ENCODE assay signal across 20 cellular contexts in genomic region chr22:35731321-35731720, GRCh38. TPM values are rescaled to one million over a fixed set of nuclear protein-coding genes. Genes with fewer than 3 reads are reported as not detected.
A peak's percentile ranks its signal among the peaks of the same experiment; 100 is the strongest.
DNase-seq lines count a peak whose midpoint lies in the region; TF ChIP-seq lines count a peak whose summit lies in the region.
"Had no signal": no experiment of that assay in that cellular context is flagged by ENCODE, and none has a peak within 500 bp of the region (broad histone marks: within the 10 kb centered on the region; RNA-seq: fewer than 3 reads in every experiment).

No MANE protein-coding gene starts in this region.

- H3K27me3 ChIP-seq in neural progenitor cell, result no peaks in the 10 kb centered on the region

- H3K36me3 Mint-ChIP-seq in neural progenitor cell, result peaks cover 2% of the 10 kb centered on the region
- H3K36me3 Mint-ChIP-seq: CD4-positive, CD25-positive, alpha-beta regulatory T cell; CD8-positive, alpha-beta T cell had no signal

- H4K20me1 ChIP-seq in OCI-LY7 (ENCODE audit: insufficient read depth, low read length) (no peaks in the 10 kb centered on the region), neural progenitor cell (ENCODE audit: low read depth) (no peaks in the 10 kb centered on the region)

- BruUV-seq in OCI-LY7 (replicated peaks; lab: Mats Ljungman, UMichigan), result no TSS peak

- no peaks in the 10 kb centered on the region for H3K36me3 ChIP-seq in OCI-LY7 (ENCODE audit: insufficient read depth, low read length)
- H3K36me3 ChIP-seq in neural progenitor cell, result no peaks in the 10 kb centered on the region
- H3K36me3 ChIP-seq: HAP-1 had no signal

- peaks cover 6% of the 10 kb centered on the region; the same call in 1 of the 2 replicates for H3K79me2 ChIP-seq in OCI-LY7 (ENCODE audit: insufficient read depth, low read depth, low read length)
- no peaks in the 10 kb centered on the region for H3K79me2 ChIP-seq in neural progenitor cell (ENCODE audit: low read depth)

- no peaks in the 10 kb centered on the region for H3K9me2 ChIP-seq in OCI-LY7 (ENCODE audit: insufficient read depth, low read length)

- H3K4me1 ChIP-seq in OCI-LY7 (ENCODE audit: insufficient read depth, low read length, poor library complexity, severe bottlenecking) (peaks cover 67% of the 10 kb centered on the region), neural progenitor cell (no peaks in the 10 kb centered on the region)
- H3K4me1 ChIP-seq: HAP-1 had no signal

- H3K27ac Mint-ChIP-seq in neural progenitor cell, result peak overlapping the region; percentile 74
- H3K27ac Mint-ChIP-seq: CD4-positive, CD25-positive, alpha-beta regulatory T cell; CD8-positive, alpha-beta T cell; HFFc6 had no signal

- no peaks in the 10 kb centered on the region for H3K9me3 Mint-ChIP-seq in neural progenitor cell
- H3K9me3 Mint-ChIP-seq: CD4-positive, CD25-positive, alpha-beta regulatory T cell; CD8-positive, alpha-beta T cell; HFFc6 had no signal

- H3K27me3 Mint-ChIP-seq in neural progenitor cell (ENCODE audit: insufficient read depth, low read depth), result peaks cover 5% of the 10 kb centered on the region

- TF ChIP-seq CTCF in OCI-LY7 (conservative IDR thresholded peaks at IDR 0.05; ENCODE audit: low read length) (no peak), neural progenitor cell (IDR thresholded peaks at IDR 0.05) (no peak)

- no peak overlapping the region for H3K9ac ChIP-seq in neural progenitor cell

- H3K4me3 ChIP-seq in OCI-LY7 (ENCODE audit: low read depth, low read length, poor library complexity, severe bottlenecking), result no peak overlapping the region
- H3K4me3 ChIP-seq in neural progenitor cell, result no peak overlapping the region
- H3K4me3 ChIP-seq: HAP-1 had no signal

- no peak overlapping the region for H3K27ac ChIP-seq in OCI-LY7 (ENCODE audit: low read depth, low read length, poor library complexity, severe bottlenecking)
- H3K27ac ChIP-seq in neural progenitor cell, result no peak overlapping the region
- H3K27ac ChIP-seq in caudate nucleus (ENCODE audit: low read depth, low read length), result no peak overlapping the region

- POLR2A ChIA-PET in OCI-LY7 (lab: Charles Lee), result no interaction called here

- CTCF ChIA-PET in OCI-LY7 (lab: Charles Lee; ENCODE audit: unreplicated experiment), result no interaction called here

- H3K4me3 Mint-ChIP-seq in neural progenitor cell, result no peak overlapping the region
- H3K4me3 Mint-ChIP-seq: CD4-positive, CD25-positive, alpha-beta regulatory T cell; CD8-positive, alpha-beta T cell; HFFc6 had no signal

- H2AFZ ChIP-seq in OCI-LY7 (ENCODE audit: low read length) (no peak overlapping the region), neural progenitor cell (replicated peaks) (no peak overlapping the region)

- intact Hi-C loops in OCI-LY7 (cut with micrococcal nuclease; ENCODE audit: unreplicated experiment), result no loop called here

- no peaks in the 10 kb centered on the region for H3K9me3 ChIP-seq in OCI-LY7 (ENCODE audit: low read length)
- H3K9me3 ChIP-seq in neural progenitor cell (ENCODE audit: low read depth), result no peaks in the 10 kb centered on the region
- H3K9me3 ChIP-seq: HAP-1 had no signal

- peak; percentile 1 for DNase-seq in activated CD8-positive, alpha-beta memory T cell treated with anti-CD3 and anti-CD28 coated beads, Interleukin-2, amount 50 U/mL, for 48 hours
- DNase-seq in activated CD8-positive, alpha-beta memory T cell treated with anti-CD3 and anti-CD28 coated beads, Interleukin-2, amount 50 U/mL, for 4 hours, result no peak
- DNase-seq in NCI-H2171 (lab: John Stamatoyannopoulos, UW), result peak; percentile 58
- DNase-seq in OCI-LY7 (ENCODE audit: low spot score), result no peak
- DNase-seq in neural progenitor cell (ENCODE audit: low spot score), result no peak
- no peak for DNase-seq in caudate nucleus (lab: John Stamatoyannopoulos, UW)
- DNase-seq in DMS153 treated with DMSO at 0.1 percent for 48 hours (lab: John Stamatoyannopoulos, UW; ENCODE audit: unreplicated experiment), result no peak
- DNase-seq: C1 segment of cervical spinal cord; CD4-positive, CD25-positive, alpha-beta regulatory T cell; CD8-positive, alpha-beta T cell; DMS 273 treated with DMSO at 0.1 percent for 48 hours; DMS53; DMS79 treated with DMSO at 0.1 percent for 48 hours; GF-D8; GOT3; HFFc6 had no signal

- 0 out of 2 replicates have a peak overlapping the region, but pooled peaks have one; percentile 34 for H3K4me2 ChIP-seq in OCI-LY7 (ENCODE audit: low read length)
- H3K4me2 ChIP-seq in neural progenitor cell, result no peak overlapping the region

- no peaks in the 10 kb centered on the region for H3K4me1 Mint-ChIP-seq in neural progenitor cell
- H3K4me1 Mint-ChIP-seq: CD4-positive, CD25-positive, alpha-beta regulatory T cell had no signal

- H3F3A ChIP-seq in neural progenitor cell (ENCODE audit: low read depth), result no peaks in the 10 kb centered on the region

RNA-seq across cellular contexts. Expression of gene APOL5, which starts 13.6 kb away (rescaled TPM):
- 1.8 and 3.9 TPM in 2 replicates for total RNA-seq in OCI-LY7 (2014; rRNA removed; shearing (Covaris generic))
- total RNA-seq in OCI-LY7 (2022) (0.67 and 1.2 TPM in 2 replicates), neural progenitor cell (ENCODE audit: low replicate concordance) (not detected in 2 replicates)
- total RNA-seq: A172; A673; CD4-positive, CD25-positive, alpha-beta regulatory T cell; CD8-positive, alpha-beta T cell; G401; HFFc6 had no signal

Comparison
In these comparisons a context has a peak if more than half of its experiments do, and no peak if none do; other contexts are left out.
1. DNase-seq: peak in activated CD8-positive, alpha-beta memory T cell treated with anti-CD3 and anti-CD28 coated beads, Interleukin-2, amount 50 U/mL, for 48 hours (single experiment) and NCI-H2171 (single experiment); none in activated CD8-positive, alpha-beta memory T cell treated with anti-CD3 and anti-CD28 coated beads, Interleukin-2, amount 50 U/mL, for 4 hours (single experiment), OCI-LY7 (single experiment), neural progenitor cell (single experiment), caudate nucleus (0 of 61) and DMS153 treated with DMSO at 0.1 percent for 48 hours (single experiment).